ENCODE assay signal across 8 cellular contexts in the genomic region with DNA sequence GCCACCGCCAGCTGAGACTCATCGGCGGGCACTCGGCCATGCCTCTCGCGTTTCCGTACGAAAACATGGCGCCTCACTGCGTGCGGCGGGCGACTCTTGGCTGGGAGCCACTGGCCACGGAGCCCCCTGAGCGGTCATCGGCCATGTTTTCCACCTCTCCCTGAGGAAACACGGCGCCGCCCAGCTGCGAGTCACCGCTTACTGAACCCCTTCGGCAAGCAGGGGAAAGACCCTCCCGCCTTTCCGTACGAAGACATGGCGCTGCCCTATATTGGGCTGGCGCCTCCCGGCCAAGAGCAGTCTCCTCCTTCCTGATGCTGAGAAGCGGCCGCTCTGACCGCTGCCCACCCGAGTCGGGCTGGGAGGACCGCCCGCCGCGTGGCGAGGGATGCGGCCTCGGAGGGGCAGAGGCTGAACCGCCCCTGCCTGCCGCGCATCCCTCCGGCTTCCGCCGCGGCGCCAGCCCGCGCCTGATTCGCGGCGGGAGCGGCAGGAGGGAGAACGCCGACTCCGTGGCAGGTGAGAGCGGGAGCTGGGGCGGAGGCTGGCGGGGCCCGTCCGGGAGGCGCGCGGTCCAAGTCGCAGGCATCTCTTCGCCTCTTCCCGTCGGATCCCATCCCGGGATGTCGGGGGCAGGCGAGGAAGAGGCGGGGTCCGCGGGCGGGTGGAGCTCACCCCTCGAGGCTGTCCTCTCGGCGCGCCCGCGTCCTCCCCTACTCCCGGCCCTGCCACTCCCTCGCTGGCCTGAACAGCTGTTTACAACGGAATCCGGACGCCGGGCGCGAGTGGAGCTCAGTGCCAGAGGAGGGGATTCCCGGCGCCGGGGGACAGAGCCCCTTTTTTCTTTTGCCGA. TPM values are rescaled to one million over a fixed set of nuclear protein-coding genes. Genes with fewer than 3 reads are reported as not detected.
A peak's percentile ranks its signal among the peaks of the same experiment; 100 is the strongest.
DNase-seq lines count a peak whose midpoint lies in the region; ATAC-seq and TF ChIP-seq lines count a peak whose summit lies in the region.

A gene with protein sequence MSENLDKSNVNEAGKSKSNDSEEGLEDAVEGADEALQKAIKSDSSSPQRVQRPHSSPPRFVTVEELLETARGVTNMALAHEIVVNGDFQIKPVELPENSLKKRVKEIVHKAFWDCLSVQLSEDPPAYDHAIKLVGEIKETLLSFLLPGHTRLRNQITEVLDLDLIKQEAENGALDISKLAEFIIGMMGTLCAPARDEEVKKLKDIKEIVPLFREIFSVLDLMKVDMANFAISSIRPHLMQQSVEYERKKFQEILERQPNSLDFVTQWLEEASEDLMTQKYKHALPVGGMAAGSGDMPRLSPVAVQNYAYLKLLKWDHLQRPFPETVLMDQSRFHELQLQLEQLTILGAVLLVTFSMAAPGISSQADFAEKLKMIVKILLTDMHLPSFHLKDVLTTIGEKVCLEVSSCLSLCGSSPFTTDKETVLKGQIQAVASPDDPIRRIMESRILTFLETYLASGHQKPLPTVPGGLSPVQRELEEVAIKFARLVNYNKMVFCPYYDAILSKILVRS (plus strand): TSS at position 299 of the 853 bp plus-strand sequence. CDS start 4,202 bp downstream, outside the sequence.

- peak within 1 kb of the TSS; percentile 91 to 95 (median 94) for H3K4me3 Mint-ChIP-seq in T-cell

- 0% methylated on average over 33 to 94 of the region's 94 CpGs for WGBS in adrenal gland, 4 donors
- WGBS in heart right ventricle, 2 donors = 0 to 1% methylated on average over 82 to 94 of the region's 94 CpGs
- WGBS in upper lobe of left lung, 2 donors = 0 to 1% methylated on average over 21 to 82 of the region's 94 CpGs

- peaks cover 1 to 3% of the 10 kb centered on the region in 2 donors for H3K27me3 Mint-ChIP-seq in T-cell

- ATAC-seq in HG02759 (IDR thresholded peaks at IDR 0.05; ENCODE audit: unreplicated experiment) = peak; percentile 79
- ATAC-seq in T-cell (replicated peaks in 1 of 4) = peak; percentile 88 to 91 (median 90)
- peak; percentile 91 to 98 (median 94) for ATAC-seq in heart right ventricle
- peak; percentile 96 to 97 for ATAC-seq in upper lobe of left lung (ENCODE audit: low FRiP score in 2 of 2)

- H3K27me3 ChIP-seq in adrenal gland = no peaks in the 10 kb centered on the region
- H3K27me3 ChIP-seq in heart right ventricle = no peaks in the 10 kb centered on the region
- no peaks in the 10 kb centered on the region for H3K27me3 ChIP-seq in upper lobe of left lung

- H3K4me3 ChIP-seq in adrenal gland (peak within 1 kb of the TSS; percentile 37 to 90 (median 68)), heart right ventricle (peak within 1 kb of the TSS; percentile 56 to 97 (median 80)), upper lobe of left lung (peak within 1 kb of the TSS; percentile 44 to 92 (median 84))

- no peak for TF ChIP-seq EP300 in upper lobe of left lung (IDR thresholded peaks at IDR 0.05)

- H3K4me1 ChIP-seq in adrenal gland (replicated peaks in 1 of 2) = peaks cover 6 to 10% of the 10 kb centered on the region in 2 donors
- peaks cover 0 to 18% (median 12%) of the 10 kb centered on the region in 9 donors for H3K4me1 ChIP-seq in heart right ventricle
- peaks cover 11 to 15% (median 13%) of the 10 kb centered on the region in 4 donors for H3K4me1 ChIP-seq in upper lobe of left lung

- intact Hi-C loops in adrenal gland (cut with DNase I) = no loop called here
- intact Hi-C loops in heart right ventricle (cut with DNase I) = loop anchor here in 3 of 10 donors (5.0 to 10.0 kb wide), 2 partner anchors 145 to 147 kb away; a partner anchor contains a TSS
- intact Hi-C loops in posterior cingulate gyrus (cut with DNase I) = loop anchor here (2.0 to 5.0 kb wide), 3 partner anchors 121 to 218 kb away; a partner anchor contains a TSS

- H3K4me1 Mint-ChIP-seq in T-cell = peaks cover 17 to 19% (median 18%) of the 10 kb centered on the region in 3 donors

- CTCF ChIA-PET in T-cell (lab: Charles Lee) = interaction anchor here (0.5 to 1.6 kb wide), 7 partner anchors 9 to 69 kb away, joined by 3 to 15 read pairs (median 4); no protein-coding TSS in a partner anchor

- H3K36me3 Mint-ChIP-seq in T-cell = peaks cover 4% of the 10 kb centered on the region

- H3K27ac ChIP-seq in adrenal gland (peak within 1 kb of the TSS; percentile 70 to 97 (median 93)), heart right ventricle (peak within 1 kb of the TSS; percentile 83 to 100 (median 98)), upper lobe of left lung (peak within 1 kb of the TSS; percentile 95 to 99 (median 98))

- peak; percentile 69 to 72 for TF ChIP-seq POLR2A in adrenal gland (IDR thresholded peaks at IDR 0.05)
- peak; percentile 33 to 72 (median 55) for TF ChIP-seq POLR2A in upper lobe of left lung (IDR thresholded peaks at IDR 0.05)

- H3K9me3 Mint-ChIP-seq in T-cell = no peaks in the 10 kb centered on the region

- no peak for TF ChIP-seq CTCF in GM13976 (IDR thresholded peaks at IDR 0.05; ENCODE audit: borderline replicate concordance, control extremely low read depth, extremely low read depth, insufficient read depth, missing control alignments)
- TF ChIP-seq CTCF in adrenal gland (IDR thresholded peaks at IDR 0.05) = no peak
- TF ChIP-seq CTCF in heart right ventricle (IDR thresholded peaks at IDR 0.05) = peak in 2 of 9 donors; percentile 3 to 19
- peak in 1 of 6 experiments; percentile 34 for TF ChIP-seq CTCF in upper lobe of left lung (IDR thresholded peaks at IDR 0.05)

- DNase-seq in GM13976 (ENCODE audit: low spot score) (peak; percentile 93), NCI-H1105 treated with DMSO at 0.1 percent for 48 hours (lab: John Stamatoyannopoulos, UW) (peak; percentile 96), T-cell (peak; percentile 56 to 85 (median 74)), adrenal gland (peak; percentile 71 to 95 (median 92)), heart right ventricle (peak; percentile 93 to 96), posterior cingulate gyrus (peak; percentile 91 to 99 (median 93)), upper lobe of left lung (peak; percentile 79 to 97)

- peak within 1 kb of the TSS; percentile 90 to 96 for H3K27ac Mint-ChIP-seq in T-cell

- POLR2A ChIA-PET in T-cell (lab: Charles Lee) = interaction anchor here (0.6 to 1.0 kb wide), 8 partner anchors 15 to 1128 kb away, joined by 3 to 5 read pairs (median 4); no protein-coding TSS in a partner anchor

- H3K36me3 ChIP-seq in adrenal gland (replicated peaks in 1 of 2) (peaks cover 0 to 12% of the 10 kb centered on the region in 2 donors), heart right ventricle (peaks cover 0 to 10% (median 0%) of the 10 kb centered on the region in 9 donors), upper lobe of left lung (peaks cover 0 to 5% (median 1%) of the 10 kb centered on the region in 4 donors)

- H3K9me3 ChIP-seq in adrenal gland (replicated peaks in 1 of 3) = no peaks in the 10 kb centered on the region
- H3K9me3 ChIP-seq in heart right ventricle = no peaks in the 10 kb centered on the region
- no peaks in the 10 kb centered on the region for H3K9me3 ChIP-seq in upper lobe of left lung

- in situ Hi-C loops in GM13976 (cut with MboI; ENCODE audit: low sequenced_read_pairs, unreplicated experiment) = no loop called here

RNA-seq across cellular contexts. Expression of the gene that starts here (rescaled TPM):
- total RNA-seq in T-cell = 10 to 100 TPM; 12.8 to 20.3 (median 15.1) TPM
- 10 to 100 TPM in 7 of 8 donors, 1 to 10 TPM in 1; 8.8 to 35.2 (median 14.1) TPM for total RNA-seq in adrenal gland
- polyA plus RNA-seq in adrenal gland = 1 to 10 TPM; 3.0 to 8.8 (median 5.5) TPM
- 1 to 10 TPM; 5.0 to 9.2 (median 6.5) TPM for total RNA-seq in heart right ventricle
- 1 to 10 TPM; 2.8 to 3.9 TPM for polyA plus RNA-seq in heart right ventricle
- total RNA-seq in upper lobe of left lung = 10 to 100 TPM; 10.3 to 40.5 (median 19.4) TPM

Comparison
In these comparisons a context has a peak if more than half of its experiments do, and no peak if none do; other contexts are left out.
1. Peak in every context shown above with its lines: DNase-seq, ATAC-seq, H3K4me3 ChIP-seq and H3K27ac ChIP-seq.